1 cellular context compared by ENCODE assay signal in the genomic region with DNA sequence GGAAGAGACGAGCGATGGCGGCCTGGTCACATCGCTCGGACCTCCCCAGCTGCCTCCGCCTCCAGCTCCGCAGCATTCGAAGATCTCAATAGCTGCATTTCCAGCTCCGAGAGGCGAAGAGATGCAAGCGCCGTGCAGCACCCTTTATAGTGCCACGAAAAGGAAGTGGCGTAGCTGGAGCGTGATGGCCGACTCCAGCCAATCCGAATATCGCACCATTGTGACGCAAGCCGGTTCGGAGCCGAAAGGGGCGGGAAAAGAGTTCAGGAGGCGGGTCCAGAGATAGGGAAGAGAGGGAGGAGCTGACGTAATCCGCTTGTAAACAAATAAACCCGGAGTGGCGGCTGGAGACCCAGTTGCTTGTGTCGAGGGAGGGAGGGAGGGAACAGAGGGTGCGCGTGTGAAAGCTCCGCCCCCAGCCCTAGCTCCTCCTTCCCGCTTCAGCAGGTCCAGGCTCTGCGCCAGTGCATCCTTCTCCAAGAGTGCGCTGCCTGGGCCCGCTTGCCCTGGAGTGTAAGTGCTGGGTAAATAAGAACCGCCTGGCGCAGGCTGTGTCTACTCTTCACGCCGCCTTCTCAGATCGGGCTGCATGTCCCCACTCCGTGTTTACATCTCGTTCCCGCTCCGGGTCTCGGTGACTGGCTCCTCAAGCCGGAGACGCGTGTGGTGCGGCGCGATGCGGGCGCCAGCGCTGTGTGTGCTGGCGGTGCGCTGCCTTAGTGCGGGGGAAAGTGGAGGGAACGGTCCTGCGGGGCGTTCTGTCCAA.
A peak's percentile ranks its signal among the peaks of the same experiment; 100 is the strongest.
TF ChIP-seq lines count a peak whose summit lies in the region.

A gene with protein sequence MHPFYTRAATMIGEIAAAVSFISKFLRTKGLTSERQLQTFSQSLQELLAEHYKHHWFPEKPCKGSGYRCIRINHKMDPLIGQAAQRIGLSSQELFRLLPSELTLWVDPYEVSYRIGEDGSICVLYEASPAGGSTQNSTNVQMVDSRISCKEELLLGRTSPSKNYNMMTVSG (minus strand): TSS at position 116 of the 766 bp plus-strand sequence. CDS start 311 bp downstream, outside the sequence.

TF ChIP-seq in HepG2, 621 proteins besides CTCF, POLR2A, EP300 and RAD21 (continued from another document and continues in another):
- TF ChIP-seq ESRRA (CRISPR knock-in tag; IDR thresholded peaks at IDR 0.05; ENCODE audit: low read depth) (no peak), SETDB1 (CRISPR knock-in tag; IDR thresholded peaks at IDR 0.05; ENCODE audit: borderline replicate concordance) (no peak), SMC3 (IDR thresholded peaks at IDR 0.05; ENCODE audit: low read length) (no peak), ZNF101 (CRISPR knock-in tag; IDR thresholded peaks at IDR 0.05; ENCODE audit: borderline replicate concordance, low read depth) (no peak), SMAD9 (CRISPR knock-in tag; IDR thresholded peaks at IDR 0.05) (no peak), SMARCC2 (IDR thresholded peaks at IDR 0.05) (no peak), RAD51 (IDR thresholded peaks at IDR 0.05; ENCODE audit: borderline replicate concordance) (no peak), ZNF260 (CRISPR knock-in tag; IDR thresholded peaks at IDR 0.05; ENCODE audit: borderline replicate concordance, low read depth) (no peak), NR2F1 (CRISPR knock-in tag; IDR thresholded peaks at IDR 0.05) (no peak), ZNF253 (CRISPR knock-in tag; IDR thresholded peaks at IDR 0.05; ENCODE audit: borderline replicate concordance) (no peak; the same call in 1 of the 2 replicates), ISL2 (CRISPR knock-in tag; IDR thresholded peaks at IDR 0.05) (peak; percentile 38; the same call in 1 of the 2 replicates), HNRNPUL1 (IDR thresholded peaks at IDR 0.05; ENCODE audit: low read depth, low read length) (no peak), ZNF44 (CRISPR knock-in tag; IDR thresholded peaks at IDR 0.05) (no peak), KAT2B (IDR thresholded peaks at IDR 0.05; ENCODE audit: borderline replicate concordance, low read depth, low read length) (no peak), ZNF451 (CRISPR knock-in tag; IDR thresholded peaks at IDR 0.05) (no peak; the same call in 1 of the 2 replicates), SP5 (CRISPR knock-in tag; IDR thresholded peaks at IDR 0.05; ENCODE audit: borderline replicate concordance, low read depth) (peak; percentile 87), CAMTA2 (CRISPR knock-in tag; IDR thresholded peaks at IDR 0.05; ENCODE audit: borderline replicate concordance) (no peak; the same call in 1 of the 2 replicates), SMYD3 (CRISPR knock-in tag; IDR thresholded peaks at IDR 0.05) (peak; percentile 26; the same call in 1 of the 2 replicates), ASH2L (IDR thresholded peaks at IDR 0.05; ENCODE audit: insufficient read length, low read depth, low read length) (no peak), ZNF484 (CRISPR knock-in tag; IDR thresholded peaks at IDR 0.05; ENCODE audit: borderline replicate concordance, low read depth) (no peak), SMAD3 (CRISPR knock-in tag; IDR thresholded peaks at IDR 0.05) (peak; percentile 51; the same call in 1 of the 2 replicates), POLR2AphosphoS5 (IDR thresholded peaks at IDR 0.05; ENCODE audit: low read depth, low read length) (peak; percentile 100)
- TF ChIP-seq, protein P1, sequence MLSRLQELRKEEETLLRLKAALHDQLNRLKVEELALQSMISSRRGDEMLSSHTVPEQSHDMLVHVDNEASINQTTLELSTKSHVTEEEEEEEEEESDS (CRISPR knock-in tag; IDR thresholded peaks at IDR 0.05; ENCODE audit: borderline replicate concordance) = no peak
- TF ChIP-seq, protein P2, sequence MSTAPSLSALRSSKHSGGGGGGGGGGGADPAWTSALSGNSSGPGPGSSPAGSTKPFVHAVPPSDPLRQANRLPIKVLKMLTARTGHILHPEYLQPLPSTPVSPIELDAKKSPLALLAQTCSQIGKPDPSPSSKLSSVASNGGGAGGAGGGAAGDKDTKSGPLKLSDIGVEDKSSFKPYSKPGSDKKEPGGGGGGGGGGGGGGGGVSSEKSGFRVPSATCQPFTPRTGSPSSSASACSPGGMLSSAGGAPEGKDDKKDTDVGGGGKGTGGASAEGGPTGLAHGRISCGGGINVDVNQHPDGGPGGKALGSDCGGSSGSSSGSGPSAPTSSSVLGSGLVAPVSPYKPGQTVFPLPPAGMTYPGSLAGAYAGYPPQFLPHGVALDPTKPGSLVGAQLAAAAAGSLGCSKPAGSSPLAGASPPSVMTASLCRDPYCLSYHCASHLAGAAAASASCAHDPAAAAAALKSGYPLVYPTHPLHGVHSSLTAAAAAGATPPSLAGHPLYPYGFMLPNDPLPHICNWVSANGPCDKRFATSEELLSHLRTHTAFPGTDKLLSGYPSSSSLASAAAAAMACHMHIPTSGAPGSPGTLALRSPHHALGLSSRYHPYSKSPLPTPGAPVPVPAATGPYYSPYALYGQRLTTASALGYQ (CRISPR knock-in tag; IDR thresholded peaks at IDR 0.05) = no peak
- TF ChIP-seq, protein P3, sequence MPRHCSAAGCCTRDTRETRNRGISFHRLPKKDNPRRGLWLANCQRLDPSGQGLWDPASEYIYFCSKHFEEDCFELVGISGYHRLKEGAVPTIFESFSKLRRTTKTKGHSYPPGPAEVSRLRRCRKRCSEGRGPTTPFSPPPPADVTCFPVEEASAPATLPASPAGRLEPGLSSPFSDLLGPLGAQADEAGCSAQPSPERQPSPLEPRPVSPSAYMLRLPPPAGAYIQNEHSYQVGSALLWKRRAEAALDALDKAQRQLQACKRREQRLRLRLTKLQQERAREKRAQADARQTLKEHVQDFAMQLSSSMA (CRISPR knock-in tag; IDR thresholded peaks at IDR 0.05) = no peak
- TF ChIP-seq, protein P4, sequence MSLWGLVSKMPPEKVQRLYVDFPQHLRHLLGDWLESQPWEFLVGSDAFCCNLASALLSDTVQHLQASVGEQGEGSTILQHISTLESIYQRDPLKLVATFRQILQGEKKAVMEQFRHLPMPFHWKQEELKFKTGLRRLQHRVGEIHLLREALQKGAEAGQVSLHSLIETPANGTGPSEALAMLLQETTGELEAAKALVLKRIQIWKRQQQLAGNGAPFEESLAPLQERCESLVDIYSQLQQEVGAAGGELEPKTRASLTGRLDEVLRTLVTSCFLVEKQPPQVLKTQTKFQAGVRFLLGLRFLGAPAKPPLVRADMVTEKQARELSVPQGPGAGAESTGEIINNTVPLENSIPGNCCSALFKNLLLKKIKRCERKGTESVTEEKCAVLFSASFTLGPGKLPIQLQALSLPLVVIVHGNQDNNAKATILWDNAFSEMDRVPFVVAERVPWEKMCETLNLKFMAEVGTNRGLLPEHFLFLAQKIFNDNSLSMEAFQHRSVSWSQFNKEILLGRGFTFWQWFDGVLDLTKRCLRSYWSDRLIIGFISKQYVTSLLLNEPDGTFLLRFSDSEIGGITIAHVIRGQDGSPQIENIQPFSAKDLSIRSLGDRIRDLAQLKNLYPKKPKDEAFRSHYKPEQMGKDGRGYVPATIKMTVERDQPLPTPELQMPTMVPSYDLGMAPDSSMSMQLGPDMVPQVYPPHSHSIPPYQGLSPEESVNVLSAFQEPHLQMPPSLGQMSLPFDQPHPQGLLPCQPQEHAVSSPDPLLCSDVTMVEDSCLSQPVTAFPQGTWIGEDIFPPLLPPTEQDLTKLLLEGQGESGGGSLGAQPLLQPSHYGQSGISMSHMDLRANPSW (CRISPR knock-in tag; IDR thresholded peaks at IDR 0.05; ENCODE audit: borderline replicate concordance) = 0 out of 2 replicates have a peak, but pooled peaks have one; percentile 25
- TF ChIP-seq, protein P5, sequence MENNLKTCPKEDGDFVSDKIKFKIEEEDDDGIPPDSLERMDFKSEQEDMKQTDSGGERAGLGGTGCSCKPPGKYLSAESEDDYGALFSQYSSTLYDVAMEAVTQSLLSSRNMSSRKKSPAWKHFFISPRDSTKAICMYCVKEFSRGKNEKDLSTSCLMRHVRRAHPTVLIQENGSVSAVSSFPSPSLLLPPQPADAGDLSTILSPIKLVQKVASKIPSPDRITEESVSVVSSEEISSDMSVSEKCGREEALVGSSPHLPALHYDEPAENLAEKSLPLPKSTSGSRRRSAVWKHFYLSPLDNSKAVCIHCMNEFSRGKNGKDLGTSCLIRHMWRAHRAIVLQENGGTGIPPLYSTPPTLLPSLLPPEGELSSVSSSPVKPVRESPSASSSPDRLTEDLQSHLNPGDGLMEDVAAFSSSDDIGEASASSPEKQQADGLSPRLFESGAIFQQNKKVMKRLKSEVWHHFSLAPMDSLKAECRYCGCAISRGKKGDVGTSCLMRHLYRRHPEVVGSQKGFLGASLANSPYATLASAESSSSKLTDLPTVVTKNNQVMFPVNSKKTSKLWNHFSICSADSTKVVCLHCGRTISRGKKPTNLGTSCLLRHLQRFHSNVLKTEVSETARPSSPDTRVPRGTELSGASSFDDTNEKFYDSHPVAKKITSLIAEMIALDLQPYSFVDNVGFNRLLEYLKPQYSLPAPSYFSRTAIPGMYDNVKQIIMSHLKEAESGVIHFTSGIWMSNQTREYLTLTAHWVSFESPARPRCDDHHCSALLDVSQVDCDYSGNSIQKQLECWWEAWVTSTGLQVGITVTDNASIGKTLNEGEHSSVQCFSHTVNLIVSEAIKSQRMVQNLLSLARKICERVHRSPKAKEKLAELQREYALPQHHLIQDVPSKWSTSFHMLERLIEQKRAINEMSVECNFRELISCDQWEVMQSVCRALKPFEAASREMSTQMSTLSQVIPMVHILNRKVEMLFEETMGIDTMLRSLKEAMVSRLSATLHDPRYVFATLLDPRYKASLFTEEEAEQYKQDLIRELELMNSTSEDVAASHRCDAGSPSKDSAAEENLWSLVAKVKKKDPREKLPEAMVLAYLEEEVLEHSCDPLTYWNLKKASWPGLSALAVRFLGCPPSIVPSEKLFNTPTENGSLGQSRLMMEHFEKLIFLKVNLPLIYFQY (CRISPR knock-in tag; IDR thresholded peaks at IDR 0.05; ENCODE audit: borderline replicate concordance) = peak; percentile 49
- TF ChIP-seq, protein P6, sequence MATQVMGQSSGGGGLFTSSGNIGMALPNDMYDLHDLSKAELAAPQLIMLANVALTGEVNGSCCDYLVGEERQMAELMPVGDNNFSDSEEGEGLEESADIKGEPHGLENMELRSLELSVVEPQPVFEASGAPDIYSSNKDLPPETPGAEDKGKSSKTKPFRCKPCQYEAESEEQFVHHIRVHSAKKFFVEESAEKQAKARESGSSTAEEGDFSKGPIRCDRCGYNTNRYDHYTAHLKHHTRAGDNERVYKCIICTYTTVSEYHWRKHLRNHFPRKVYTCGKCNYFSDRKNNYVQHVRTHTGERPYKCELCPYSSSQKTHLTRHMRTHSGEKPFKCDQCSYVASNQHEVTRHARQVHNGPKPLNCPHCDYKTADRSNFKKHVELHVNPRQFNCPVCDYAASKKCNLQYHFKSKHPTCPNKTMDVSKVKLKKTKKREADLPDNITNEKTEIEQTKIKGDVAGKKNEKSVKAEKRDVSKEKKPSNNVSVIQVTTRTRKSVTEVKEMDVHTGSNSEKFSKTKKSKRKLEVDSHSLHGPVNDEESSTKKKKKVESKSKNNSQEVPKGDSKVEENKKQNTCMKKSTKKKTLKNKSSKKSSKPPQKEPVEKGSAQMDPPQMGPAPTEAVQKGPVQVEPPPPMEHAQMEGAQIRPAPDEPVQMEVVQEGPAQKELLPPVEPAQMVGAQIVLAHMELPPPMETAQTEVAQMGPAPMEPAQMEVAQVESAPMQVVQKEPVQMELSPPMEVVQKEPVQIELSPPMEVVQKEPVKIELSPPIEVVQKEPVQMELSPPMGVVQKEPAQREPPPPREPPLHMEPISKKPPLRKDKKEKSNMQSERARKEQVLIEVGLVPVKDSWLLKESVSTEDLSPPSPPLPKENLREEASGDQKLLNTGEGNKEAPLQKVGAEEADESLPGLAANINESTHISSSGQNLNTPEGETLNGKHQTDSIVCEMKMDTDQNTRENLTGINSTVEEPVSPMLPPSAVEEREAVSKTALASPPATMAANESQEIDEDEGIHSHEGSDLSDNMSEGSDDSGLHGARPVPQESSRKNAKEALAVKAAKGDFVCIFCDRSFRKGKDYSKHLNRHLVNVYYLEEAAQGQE (IDR thresholded peaks at IDR 0.05; ENCODE audit: borderline replicate concordance in 1 of 2, low read depth in 1 of 2, low read length in 2 of 2) = peak in 1 of 2 experiments; percentile 84; a peak in 2 of 4 replicates
- TF ChIP-seq, protein P7, sequence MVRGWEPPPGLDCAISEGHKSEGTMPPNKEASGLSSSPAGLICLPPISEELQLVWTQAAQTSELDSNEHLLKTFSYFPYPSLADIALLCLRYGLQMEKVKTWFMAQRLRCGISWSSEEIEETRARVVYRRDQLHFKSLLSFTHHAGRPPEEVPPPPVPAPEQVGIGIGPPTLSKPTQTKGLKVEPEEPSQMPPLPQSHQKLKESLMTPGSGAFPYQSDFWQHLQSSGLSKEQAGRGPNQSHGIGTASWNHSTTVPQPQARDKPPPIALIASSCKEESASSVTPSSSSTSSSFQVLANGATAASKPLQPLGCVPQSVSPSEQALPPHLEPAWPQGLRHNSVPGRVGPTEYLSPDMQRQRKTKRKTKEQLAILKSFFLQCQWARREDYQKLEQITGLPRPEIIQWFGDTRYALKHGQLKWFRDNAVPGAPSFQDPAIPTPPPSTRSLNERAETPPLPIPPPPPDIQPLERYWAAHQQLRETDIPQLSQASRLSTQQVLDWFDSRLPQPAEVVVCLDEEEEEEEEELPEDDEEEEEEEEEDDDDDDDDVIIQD (CRISPR knock-in tag; IDR thresholded peaks at IDR 0.05; ENCODE audit: low read depth) = peak; percentile 96
- TF ChIP-seq, protein P8, sequence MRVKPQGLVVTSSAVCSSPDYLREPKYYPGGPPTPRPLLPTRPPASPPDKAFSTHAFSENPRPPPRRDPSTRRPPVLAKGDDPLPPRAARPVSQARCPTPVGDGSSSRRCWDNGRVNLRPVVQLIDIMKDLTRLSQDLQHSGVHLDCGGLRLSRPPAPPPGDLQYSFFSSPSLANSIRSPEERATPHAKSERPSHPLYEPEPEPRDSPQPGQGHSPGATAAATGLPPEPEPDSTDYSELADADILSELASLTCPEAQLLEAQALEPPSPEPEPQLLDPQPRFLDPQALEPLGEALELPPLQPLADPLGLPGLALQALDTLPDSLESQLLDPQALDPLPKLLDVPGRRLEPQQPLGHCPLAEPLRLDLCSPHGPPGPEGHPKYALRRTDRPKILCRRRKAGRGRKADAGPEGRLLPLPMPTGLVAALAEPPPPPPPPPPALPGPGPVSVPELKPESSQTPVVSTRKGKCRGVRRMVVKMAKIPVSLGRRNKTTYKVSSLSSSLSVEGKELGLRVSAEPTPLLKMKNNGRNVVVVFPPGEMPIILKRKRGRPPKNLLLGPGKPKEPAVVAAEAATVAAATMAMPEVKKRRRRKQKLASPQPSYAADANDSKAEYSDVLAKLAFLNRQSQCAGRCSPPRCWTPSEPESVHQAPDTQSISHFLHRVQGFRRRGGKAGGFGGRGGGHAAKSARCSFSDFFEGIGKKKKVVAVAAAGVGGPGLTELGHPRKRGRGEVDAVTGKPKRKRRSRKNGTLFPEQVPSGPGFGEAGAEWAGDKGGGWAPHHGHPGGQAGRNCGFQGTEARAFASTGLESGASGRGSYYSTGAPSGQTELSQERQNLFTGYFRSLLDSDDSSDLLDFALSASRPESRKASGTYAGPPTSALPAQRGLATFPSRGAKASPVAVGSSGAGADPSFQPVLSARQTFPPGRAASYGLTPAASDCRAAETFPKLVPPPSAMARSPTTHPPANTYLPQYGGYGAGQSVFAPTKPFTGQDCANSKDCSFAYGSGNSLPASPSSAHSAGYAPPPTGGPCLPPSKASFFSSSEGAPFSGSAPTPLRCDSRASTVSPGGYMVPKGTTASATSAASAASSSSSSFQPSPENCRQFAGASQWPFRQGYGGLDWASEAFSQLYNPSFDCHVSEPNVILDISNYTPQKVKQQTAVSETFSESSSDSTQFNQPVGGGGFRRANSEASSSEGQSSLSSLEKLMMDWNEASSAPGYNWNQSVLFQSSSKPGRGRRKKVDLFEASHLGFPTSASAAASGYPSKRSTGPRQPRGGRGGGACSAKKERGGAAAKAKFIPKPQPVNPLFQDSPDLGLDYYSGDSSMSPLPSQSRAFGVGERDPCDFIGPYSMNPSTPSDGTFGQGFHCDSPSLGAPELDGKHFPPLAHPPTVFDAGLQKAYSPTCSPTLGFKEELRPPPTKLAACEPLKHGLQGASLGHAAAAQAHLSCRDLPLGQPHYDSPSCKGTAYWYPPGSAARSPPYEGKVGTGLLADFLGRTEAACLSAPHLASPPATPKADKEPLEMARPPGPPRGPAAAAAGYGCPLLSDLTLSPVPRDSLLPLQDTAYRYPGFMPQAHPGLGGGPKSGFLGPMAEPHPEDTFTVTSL (CRISPR knock-in tag; IDR thresholded peaks at IDR 0.05; ENCODE audit: borderline replicate concordance) = 0 out of 2 replicates have a peak, but pooled peaks have one; percentile 45
